1 cellular context compared by ENCODE assay signal in the genomic region with DNA sequence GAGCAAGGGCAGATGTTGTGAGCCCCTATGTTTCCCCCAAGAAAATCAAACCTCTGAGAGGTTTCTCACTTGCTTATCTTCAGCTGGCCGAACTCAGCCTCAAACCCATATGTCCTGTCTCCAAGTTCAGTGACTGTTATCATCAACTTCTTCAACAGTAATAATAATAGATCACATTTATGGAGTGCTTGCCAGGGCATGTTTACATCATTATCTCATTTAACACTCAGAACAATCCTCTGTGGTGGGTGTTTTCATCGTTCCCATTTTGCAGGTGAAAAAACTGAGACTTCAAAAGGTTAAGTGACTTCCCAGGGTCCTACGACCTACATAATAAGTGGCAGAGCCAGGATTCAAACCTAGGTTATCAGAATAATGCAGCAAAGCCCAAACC.
TF ChIP-seq lines count a peak whose summit lies in the region.

No MANE protein-coding gene starts in this region.

TF ChIP-seq in SK-N-SH, 30 proteins besides CTCF, POLR2A, EP300 and RAD21 (continued from another document):
- TF ChIP-seq USF2 (IDR thresholded peaks at IDR 0.05; ENCODE audit: borderline replicate concordance, low read depth, low read length), result no peak
- no peak for TF ChIP-seq SMC3 (IDR thresholded peaks at IDR 0.05; ENCODE audit: low read depth, low read length)
- no peak for TF ChIP-seq MEF2A (IDR thresholded peaks at IDR 0.05; ENCODE audit: borderline replicate concordance, low read depth)
